ENCODE assay signal across 8 cellular contexts in genomic region chr6:26311012-26311384, GRCh38. TPM values are rescaled to one million over a fixed set of nuclear protein-coding genes. Genes with fewer than 3 reads are reported as not detected.
DNase-seq lines count a peak whose midpoint lies in the region; ATAC-seq, FAIRE-seq and TF ChIP-seq lines count a peak whose summit lies in the region.

No MANE protein-coding gene starts in this region.

- H3K36me3 Mint-ChIP-seq in activated naive CD8-positive, alpha-beta T cell treated with anti-CD3 and anti-CD28 coated beads, Interleukin-2, amount 10 ng/mL, durations not matched to agents 7 days and 5 days, result no peaks in the 10 kb centered on the region

- FAIRE-seq in small intestine (lab: Jason Lieb, UNC), result no peak

- TF ChIP-seq CTCF in gastroesophageal sphincter (IDR thresholded peaks at IDR 0.05), result no peak

- no peak overlapping the region for H3K27ac Mint-ChIP-seq in activated naive CD8-positive, alpha-beta T cell treated with anti-CD3 and anti-CD28 coated beads, Interleukin-2, amount 10 ng/mL, durations not matched to agents 7 days and 5 days

- DNase-seq in NCI-H1417 (lab: John Stamatoyannopoulos, UW) (peak in 2 of 3 experiments; percentile 10 to 60), NCI-H1417 treated with DMSO at 0.1 percent for 48 hours (lab: John Stamatoyannopoulos, UW) (no peak), NCI-H69 (lab: John Stamatoyannopoulos, UW) (peak; percentile 82), kidney glomerular epithelial cell (lab: John Stamatoyannopoulos, UW) (peak; percentile 58), DMS114 treated with DMSO at 0.1 percent for 48 hours (lab: John Stamatoyannopoulos, UW; ENCODE audit: unreplicated experiment) (no peak), small intestine (no peak)
- DNase-seq in activated naive CD8-positive, alpha-beta T cell treated with anti-CD3 and anti-CD28 coated beads, Interleukin-2, amount 10 ng/mL, durations not matched to agents 7 days and 5 days, result no peak

- no peaks in the 10 kb centered on the region for H3K36me3 ChIP-seq in gastroesophageal sphincter
- H3K36me3 ChIP-seq in small intestine (ENCODE audit: control insufficient read depth in 2 of 2, insufficient read depth in 2 of 2, low read length in 2 of 2), result no peaks in the 10 kb centered on the region

- H3K4me1 ChIP-seq in gastroesophageal sphincter (peaks cover 0 to 19% (median 0%) of the 10 kb centered on the region in 3 donors), small intestine (ENCODE audit: control insufficient read depth in 2 of 2, insufficient read depth in 1 of 2, low read depth in 1 of 2, low read length in 1 of 2) (no peaks in the 10 kb centered on the region)

- H3K9me3 ChIP-seq in gastroesophageal sphincter (no peaks in the 10 kb centered on the region), small intestine (ENCODE audit: control insufficient read depth, low read depth) (no peaks in the 10 kb centered on the region)

- WGBS in gastroesophageal sphincter (ENCODE audit: low coverage in 1 of 2), 2 donors, result 11 to 13% methylated on average over 11 of the region's 11 CpGs
- 13 to 16% (median 16%) methylated on average over 11 of the region's 11 CpGs for WGBS in small intestine, 3 donors

- peaks cover 44% of the 10 kb centered on the region for H3K4me1 Mint-ChIP-seq in activated naive CD8-positive, alpha-beta T cell treated with anti-CD3 and anti-CD28 coated beads, Interleukin-2, amount 10 ng/mL, durations not matched to agents 7 days and 5 days

- no peak for TF ChIP-seq POLR2A in gastroesophageal sphincter (IDR thresholded peaks at IDR 0.05)

- no peaks in the 10 kb centered on the region for H3K27me3 ChIP-seq in gastroesophageal sphincter
- H3K27me3 ChIP-seq in small intestine (ENCODE audit: control insufficient read depth in 2 of 2, insufficient read depth in 2 of 2, low read length in 2 of 2), result no peaks in the 10 kb centered on the region

- POLR2A ChIA-PET in activated naive CD8-positive, alpha-beta T cell treated with anti-CD3 and anti-CD28 coated beads, Interleukin-2, amount 10 ng/mL, durations not matched to agents 7 days and 5 days (lab: Charles Lee), result interaction anchor here (2.0 to 2.4 kb wide), 2 partner anchors 10 to 26 kb away, joined by 4 to 15 read pairs; a partner anchor contains a TSS

- H3K27ac ChIP-seq in gastroesophageal sphincter (no peak overlapping the region), small intestine (ENCODE audit: low read depth in 1 of 2, low read length in 1 of 2) (no peak overlapping the region)

- no peaks in the 10 kb centered on the region for H3K27me3 Mint-ChIP-seq in activated naive CD8-positive, alpha-beta T cell treated with anti-CD3 and anti-CD28 coated beads, Interleukin-2, amount 10 ng/mL, durations not matched to agents 7 days and 5 days

- ATAC-seq in activated naive CD8-positive, alpha-beta T cell treated with anti-CD3 and anti-CD28 coated beads, Interleukin-2, amount 10 ng/mL, durations not matched to agents 7 days and 5 days (ENCODE audit: low read depth), result no peak
- ATAC-seq in gastroesophageal sphincter, result no peak

- no peak for TF ChIP-seq EP300 in gastroesophageal sphincter (IDR thresholded peaks at IDR 0.05)

- H3K4me3 ChIP-seq in gastroesophageal sphincter (no peak overlapping the region), small intestine (ENCODE audit: low read depth in 1 of 2, low read length in 2 of 2) (no peak overlapping the region)

- no peaks in the 10 kb centered on the region for H3K9me3 Mint-ChIP-seq in activated naive CD8-positive, alpha-beta T cell treated with anti-CD3 and anti-CD28 coated beads, Interleukin-2, amount 10 ng/mL, durations not matched to agents 7 days and 5 days

- peak overlapping the region; percentile 38 for H3K4me3 Mint-ChIP-seq in activated naive CD8-positive, alpha-beta T cell treated with anti-CD3 and anti-CD28 coated beads, Interleukin-2, amount 10 ng/mL, durations not matched to agents 7 days and 5 days

RNA-seq across cellular contexts. Expression of gene BTN3A2, which starts 54.0 kb away (rescaled TPM):
- total RNA-seq in activated naive CD8-positive, alpha-beta T cell treated with anti-CD3 and anti-CD28 coated beads, Interleukin-2, amount 10 ng/mL, durations not matched to agents 7 days and 5 days, result 100 to 1,000 TPM; 102 to 122 TPM
- total RNA-seq in gastroesophageal sphincter, result 10 to 100 TPM in 2 of 4 donors, 1 to 10 TPM in 2; 6.7 to 13.9 (median 10.2) TPM
- polyA plus RNA-seq in small intestine, result 10 to 100 TPM; 17.7 to 37.1 (median 29.5) TPM

Comparison
In these comparisons a context has a peak if more than half of its experiments do, and no peak if none do; other contexts are left out.
1. DNase-seq: peak in NCI-H1417 (2 of 3), NCI-H69 (single experiment) and kidney glomerular epithelial cell (single experiment); none in NCI-H1417 treated with DMSO at 0.1 percent for 48 hours (single experiment), activated naive CD8-positive, alpha-beta T cell treated with anti-CD3 and anti-CD28 coated beads, Interleukin-2, amount 10 ng/mL, durations not matched to agents 7 days and 5 days (single experiment), DMS114 treated with DMSO at 0.1 percent for 48 hours (single experiment) and small intestine (single experiment).
2. RNA of gene BTN3A2, which starts 54.0 kb away (total RNA-seq): 102 to 122 TPM in activated naive CD8-positive, alpha-beta T cell treated with anti-CD3 and anti-CD28 coated beads, Interleukin-2, amount 10 ng/mL, durations not matched to agents 7 days and 5 days; 6.7 to 13.9 TPM in gastroesophageal sphincter; every median in the first group is over 4 times any median in the second.